In the genomic region with DNA sequence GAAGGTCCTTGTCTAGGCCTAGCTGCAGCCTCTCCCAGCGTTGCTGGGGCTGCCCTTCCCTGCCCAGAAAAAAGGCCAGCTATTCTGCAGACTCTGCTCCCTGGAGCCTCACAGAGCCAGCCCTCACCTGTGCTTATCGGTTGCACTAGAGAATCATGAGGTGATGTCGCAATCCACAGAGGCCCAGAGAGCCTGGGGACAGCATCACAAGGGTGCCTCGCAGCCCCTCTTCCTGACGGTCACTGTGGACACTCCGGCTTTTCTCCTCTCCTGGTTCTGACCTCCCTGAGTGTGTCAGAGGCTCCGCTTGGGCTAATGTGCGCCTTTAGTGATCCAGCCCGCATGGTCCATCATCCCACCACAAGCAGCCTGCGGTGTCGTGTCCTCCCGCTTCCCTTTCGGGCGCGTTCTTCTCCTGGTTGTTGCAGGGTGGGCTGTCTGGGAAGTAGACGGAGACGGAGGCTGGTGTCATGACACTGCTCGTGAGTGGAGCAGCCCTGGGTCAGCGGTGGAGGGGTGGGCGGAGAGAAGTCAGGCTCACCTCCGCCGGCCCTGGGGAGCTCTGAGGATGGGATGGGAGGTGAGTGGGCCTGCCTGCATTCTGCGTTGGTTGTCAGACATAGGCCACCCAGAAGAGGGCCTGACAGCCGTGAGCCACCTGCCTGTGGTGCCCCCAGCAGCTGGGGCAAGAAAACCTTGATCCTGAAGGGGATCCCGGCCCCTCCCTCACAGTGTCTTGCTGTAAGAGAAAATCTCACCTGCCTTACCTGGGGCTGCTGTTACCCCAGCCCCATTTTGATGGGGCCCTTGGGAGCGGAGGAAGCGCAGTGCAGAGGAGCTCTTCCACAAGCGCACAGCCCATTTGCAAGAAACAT, we compare ENCODE assay signal across 17 cellular contexts.
A peak's percentile ranks its signal among the peaks of the same experiment; 100 is the strongest.
DNase-seq lines count a peak whose midpoint lies in the region; ATAC-seq, FAIRE-seq and TF ChIP-seq lines count a peak whose summit lies in the region.
"Had no signal": no experiment of that assay in that cellular context is flagged by ENCODE, and none has a peak within 500 bp of the region (broad histone marks: within the 10 kb centered on the region; RNA-seq: fewer than 3 reads in every experiment).

No MANE protein-coding gene starts in this region.

- H3K27ac ChIP-seq in A549 (peak overlapping the region in 1 of 2 experiments; percentile 79; a peak in 3 of 6 replicates), astrocyte (ENCODE audit: low read depth, low read length) (no peak overlapping the region), right lobe of liver (no peak overlapping the region)
- no peak overlapping the region for H3K27ac ChIP-seq in BLaER1 treated with 17β-estradiol and CSF1 and Interleukin-3, amounts not matched to agents 10 nM and 100 nM
- H3K27ac ChIP-seq: VCaP had no signal

- H3K4me3 Mint-ChIP-seq in astrocyte (ENCODE audit: unreplicated experiment) = no peak overlapping the region
- H3K4me3 Mint-ChIP-seq: activated naive CD8-positive, alpha-beta T cell treated with anti-CD3 and anti-CD28 coated beads for 36 hours; stimulated activated memory B cell treated with anti-CD40 and anti-IgM and Interleukin-4, amounts not matched to agents 10 μg/mL and 1 μg/mL and 100 μg/mL, for 72 hours had no signal

- peaks cover 30 to 69% (median 50%) of the 10 kb centered on the region in 11 experiments for H3K36me3 ChIP-seq in BLaER1 treated with 17β-estradiol and CSF1 and Interleukin-3, amounts not matched to agents 10 nM and 100 nM
- H3K36me3 ChIP-seq in astrocyte (ENCODE audit: insufficient read depth, low read length) = no peaks in the 10 kb centered on the region
- H3K36me3 ChIP-seq in right lobe of liver = peaks cover 0 to 5% (median 1%) of the 10 kb centered on the region in 4 donors

- POLR2A ChIA-PET in A549 (lab: Yijun Ruan, JAX) = no interaction called here

- H3K27me3 Mint-ChIP-seq in astrocyte (ENCODE audit: low read depth, unreplicated experiment) = no peaks in the 10 kb centered on the region
- H3K27me3 Mint-ChIP-seq: activated naive CD8-positive, alpha-beta T cell treated with anti-CD3 and anti-CD28 coated beads for 36 hours; stimulated activated memory B cell treated with anti-CD40 and anti-IgM and Interleukin-4, amounts not matched to agents 10 μg/mL and 1 μg/mL and 100 μg/mL, for 72 hours had no signal

- TF ChIP-seq EP300 in A549 (IDR thresholded peaks at IDR 0.05) = no peak

- H3K4me1 Mint-ChIP-seq in astrocyte (ENCODE audit: low read depth, unreplicated experiment) = peaks cover 12% of the 10 kb centered on the region

- 93% methylated on average over 28 of the region's 28 CpGs for WGBS in A549 (ENCODE audit: missing lambda C conversion rate)
- 91% methylated on average over 12 of the region's 28 CpGs for WGBS in right lobe of liver (ENCODE audit: insufficient coverage, low coverage, low lambda C conversion rate, missing lambda C conversion rate)

- ATAC-seq in A549 (no peak; a peak in 1 of 6 replicates), right lobe of liver (peak in 3 of 4 donors; percentile 9 to 40 (median 26)), HG03439 (IDR thresholded peaks at IDR 0.05; ENCODE audit: unreplicated experiment) (no peak)
- ATAC-seq: left colon; stimulated activated memory B cell treated with anti-CD40 and anti-IgM and Interleukin-4, amounts not matched to agents 10 μg/mL and 1 μg/mL and 100 μg/mL, for 72 hours had no signal

- H3K9ac ChIP-seq in BLaER1 treated with 17β-estradiol and CSF1 and Interleukin-3, amounts not matched to agents 10 nM and 100 nM = no peak overlapping the region
- H3K9ac ChIP-seq in astrocyte (ENCODE audit: low read length) = peak overlapping the region; percentile 51

- peaks cover 0 to 42% (median 19%) of the 10 kb centered on the region in 11 experiments; a peak in 14 of 22 replicates for H3K27me3 ChIP-seq in BLaER1 treated with 17β-estradiol and CSF1 and Interleukin-3, amounts not matched to agents 10 nM and 100 nM
- H3K27me3 ChIP-seq in astrocyte (ENCODE audit: insufficient read depth, low read length) (no peaks in the 10 kb centered on the region), right lobe of liver (no peaks in the 10 kb centered on the region)
- H3K27me3 ChIP-seq: BE2C, tibial artery had no signal

- peaks cover 14 to 94% (median 68%) of the 10 kb centered on the region in 11 experiments; a peak in 20 of 22 replicates for H4K20me1 ChIP-seq in BLaER1 treated with 17β-estradiol and CSF1 and Interleukin-3, amounts not matched to agents 10 nM and 100 nM
- H4K20me1 ChIP-seq in astrocyte (ENCODE audit: insufficient read depth, low read length) = no peaks in the 10 kb centered on the region

- no peaks in the 10 kb centered on the region for H3K79me2 ChIP-seq in astrocyte (ENCODE audit: insufficient read depth, low read length)

- H3K9me3 Mint-ChIP-seq in astrocyte (ENCODE audit: unreplicated experiment) = no peaks in the 10 kb centered on the region
- H3K9me3 Mint-ChIP-seq: activated naive CD8-positive, alpha-beta T cell treated with anti-CD3 and anti-CD28 coated beads for 36 hours; stimulated activated memory B cell treated with anti-CD40 and anti-IgM and Interleukin-4, amounts not matched to agents 10 μg/mL and 1 μg/mL and 100 μg/mL, for 72 hours had no signal

- H3K36me3 Mint-ChIP-seq in astrocyte (ENCODE audit: low read depth, unreplicated experiment) = peaks cover 21% of the 10 kb centered on the region

- no peak for TF ChIP-seq POLR2A in A549 (IDR thresholded peaks at IDR 0.05; ENCODE audit: low read length)
- no peak for TF ChIP-seq POLR2A in right lobe of liver (IDR thresholded peaks at IDR 0.05)

- H3K4me3 ChIP-seq in A549 (no peak overlapping the region), astrocyte (ENCODE audit: insufficient read depth, low read depth, low read length) (no peak overlapping the region), right lobe of liver (no peak overlapping the region)
- H3K4me3 ChIP-seq in BLaER1 treated with 17β-estradiol and CSF1 and Interleukin-3, amounts not matched to agents 10 nM and 100 nM = no peak overlapping the region
- H3K4me3 ChIP-seq: HAP-1, tibial artery had no signal

- no peak overlapping the region for H3K4me2 ChIP-seq in A549
- H3K4me2 ChIP-seq in BLaER1 treated with 17β-estradiol and CSF1 and Interleukin-3, amounts not matched to agents 10 nM and 100 nM = peak overlapping the region in 8 of 11 experiments; percentile 81 to 95 (median 88); a peak in 11 of 22 replicates
- no peak overlapping the region for H3K4me2 ChIP-seq in astrocyte (ENCODE audit: low read length)

- no peaks in the 10 kb centered on the region for H3K9me3 ChIP-seq in A549
- no peaks in the 10 kb centered on the region for H3K9me3 ChIP-seq in BLaER1 treated with 17β-estradiol and CSF1 and Interleukin-3, amounts not matched to agents 10 nM and 100 nM (replicated peaks in 1 of 11)
- no peaks in the 10 kb centered on the region for H3K9me3 ChIP-seq in astrocyte (ENCODE audit: insufficient read depth, low read depth, low read length)
- no peaks in the 10 kb centered on the region for H3K9me3 ChIP-seq in right lobe of liver
- H3K9me3 ChIP-seq: BE2C, HAP-1, tibial artery had no signal

- no peak for TF ChIP-seq CTCF in A549 (IDR thresholded peaks at IDR 0.05)
- TF ChIP-seq CTCF in astrocyte (IDR thresholded peaks at IDR 0.05; ENCODE audit: insufficient read depth, low read depth, low read length) = no peak
- no peak for TF ChIP-seq CTCF in right lobe of liver (IDR thresholded peaks at IDR 0.05)

- no peak for TF ChIP-seq RAD21 in A549 (conservative IDR thresholded peaks at IDR 0.05 in 1 of 2, IDR thresholded peaks at IDR 0.05 in 1 of 2)

- no peak overlapping the region for H3K27ac Mint-ChIP-seq in astrocyte (ENCODE audit: unreplicated experiment)
- H3K27ac Mint-ChIP-seq: activated naive CD8-positive, alpha-beta T cell treated with anti-CD3 and anti-CD28 coated beads for 36 hours; stimulated activated memory B cell treated with anti-CD40 and anti-IgM and Interleukin-4, amounts not matched to agents 10 μg/mL and 1 μg/mL and 100 μg/mL, for 72 hours had no signal

- DNase-seq in A549 (ENCODE audit: low read depth in 1 of 2, low spot score in 1 of 2) (no peak), astrocyte (ENCODE audit: low read depth) (no peak), right lobe of liver (peak in 1 of 3 donors; percentile 43), GM19240 (ENCODE audit: insufficient read length, low spot score) (no peak), NCI-H1436 treated with DMSO at 0.1 percent for 48 hours (lab: John Stamatoyannopoulos, UW) (no peak)
- DNase-seq: activated naive CD8-positive, alpha-beta T cell treated with anti-CD3 and anti-CD28 coated beads for 36 hours; BE2C; effector memory CD4-positive, alpha-beta T cell; NCI-H187 treated with DMSO at 0.1 percent for 48 hours; small intestine had no signal

- CTCF ChIA-PET in A549 (lab: Yijun Ruan, JAX) = interaction anchor here (0.6 to 2.7 kb wide), 6 partner anchors 9 to 843 kb away, joined by 3 to 26 read pairs (median 3); no protein-coding TSS in a partner anchor

- H3K4me1 ChIP-seq in A549 (peaks cover 20% of the 10 kb centered on the region), astrocyte (ENCODE audit: insufficient read depth, low read length) (peaks cover 20% of the 10 kb centered on the region), right lobe of liver (no peaks in the 10 kb centered on the region)
- H3K4me1 ChIP-seq in BLaER1 treated with 17β-estradiol and CSF1 and Interleukin-3, amounts not matched to agents 10 nM and 100 nM = peaks cover 23 to 26% (median 25%) of the 10 kb centered on the region in 10 experiments
- H3K4me1 ChIP-seq: HAP-1 had no signal

- no peak overlapping the region for H2AFZ ChIP-seq in astrocyte (ENCODE audit: low read depth, low read length)

- intact Hi-C loops in right lobe of liver (cut with DNase I) = no loop called here

- FAIRE-seq in A549 (lab: Jason Lieb, UNC) (no peak), astrocyte (lab: Jason Lieb, UNC) (no peak)
- FAIRE-seq: small intestine had no signal

TF ChIP-seq in A549, 52 proteins besides CTCF, POLR2A, EP300 and RAD21:
- TF ChIP-seq CEBPB (IDR thresholded peaks at IDR 0.05) (peak; percentile 62 to 87; a peak in 3 of 4 replicates), ZNF302 (CRISPR knock-in tag; IDR thresholded peaks at IDR 0.05) (no peak)

Comparison
In these comparisons a context has a peak if more than half of its experiments do, and no peak if none do; other contexts are left out.
1. ATAC-seq: peak in right lobe of liver (3 of 4); none in A549 (0 of 2) and HG03439 (single experiment).
2. H3K4me2 ChIP-seq: peak in BLaER1 treated with 17β-estradiol and CSF1 and Interleukin-3, amounts not matched to agents 10 nM and 100 nM (8 of 11); none in A549 (single experiment) and astrocyte (single experiment).